In the genomic region with DNA sequence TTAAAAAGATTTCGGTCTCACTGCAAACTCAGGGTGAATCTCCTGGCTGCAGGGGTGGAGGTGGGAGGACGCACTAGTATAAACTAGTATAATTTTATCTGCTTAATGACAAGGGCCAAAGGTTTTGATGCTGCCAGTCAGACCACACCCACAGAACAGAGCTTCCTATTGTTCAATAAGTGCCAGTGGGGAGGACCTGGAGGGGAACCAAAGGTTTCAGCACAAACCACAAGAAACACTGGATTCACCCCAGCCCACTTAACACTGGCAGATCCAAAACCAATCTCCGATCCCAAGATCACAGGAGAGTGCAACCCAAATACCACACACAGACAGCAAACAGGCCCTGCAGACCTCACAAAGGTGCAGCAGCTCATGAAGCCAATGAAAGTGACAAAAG, we compare ENCODE assay signal across 16 cellular contexts. TPM values are rescaled to one million over a fixed set of nuclear protein-coding genes. Genes with fewer than 3 reads are reported as not detected.
DNase-seq lines count a peak whose midpoint lies in the region; ATAC-seq and TF ChIP-seq lines count a peak whose summit lies in the region.
"Had no signal": no experiment of that assay in that cellular context is flagged by ENCODE, and none has a peak within 500 bp of the region (broad histone marks: within the 10 kb centered on the region; RNA-seq: fewer than 3 reads in every experiment).

No MANE protein-coding gene starts in this region.

- H3K4me2 ChIP-seq in BLaER1 (peak overlapping the region; percentile 10; the same call in 1 of the 2 replicates), OCI-LY7 (ENCODE audit: low read length) (peak overlapping the region; percentile 21; the same call in 1 of the 2 replicates)
- H3K4me2 ChIP-seq: SK-N-SH had no signal

- H3K9me3 ChIP-seq in BLaER1 (no peaks in the 10 kb centered on the region), OCI-LY7 (ENCODE audit: low read length) (no peaks in the 10 kb centered on the region)
- no peaks in the 10 kb centered on the region for H3K9me3 ChIP-seq in CD8-positive, alpha-beta T cell (ENCODE audit: low read length)
- H3K9me3 ChIP-seq: SK-N-SH, tibial nerve had no signal

- no peak overlapping the region for H3K4me3 ChIP-seq in BLaER1
- H3K4me3 ChIP-seq in CD8-positive, alpha-beta T cell (ENCODE audit: low read depth, low read length) = no peak overlapping the region
- no peak overlapping the region for H3K4me3 ChIP-seq in OCI-LY7 (ENCODE audit: low read depth, low read length, poor library complexity, severe bottlenecking)
- H3K4me3 ChIP-seq: tibial nerve had no signal

- DNase-seq in CD8-positive, alpha-beta T cell = peak in 1 of 7 experiments; percentile 42
- DNase-seq in OCI-LY7 (ENCODE audit: low spot score) = no peak
- DNase-seq in left colon = no peak
- no peak for DNase-seq in HPDE6-E6E7 (ENCODE audit: extremely low spot score)
- no peak for DNase-seq in SHP77 (lab: John Stamatoyannopoulos, UW)
- no peak for DNase-seq in DMS79 (lab: John Stamatoyannopoulos, UW)
- no peak for DNase-seq in pons (ENCODE audit: low spot score)
- DNase-seq: activated CD4-positive, alpha-beta T cell treated with anti-CD3 and anti-CD28 coated beads, Interleukin-2, amount 50 U/mL, for 1 hour; amygdala; DMS153; HCEC 1CT; NCI-H1092 treated with DMSO at 0.1 percent for 48 hours; NCI-H774; SK-N-SH had no signal

- H3K4me3 Mint-ChIP-seq in CD8-positive, alpha-beta T cell = peak overlapping the region; percentile 55

- CTCF ChIA-PET in CD8-positive, alpha-beta T cell (lab: Charles Lee) = interaction anchor here (1.2 kb wide), 1 partner anchor 10 kb away, joined by 3 read pairs; no protein-coding TSS in a partner anchor
- CTCF ChIA-PET in OCI-LY7 (lab: Charles Lee; ENCODE audit: unreplicated experiment) = no interaction called here

- peaks cover 27% of the 10 kb centered on the region for H3K36me3 Mint-ChIP-seq in CD8-positive, alpha-beta T cell

- no peaks in the 10 kb centered on the region for H3K9me3 Mint-ChIP-seq in CD8-positive, alpha-beta T cell

- no TSS peak for BruUV-seq in OCI-LY7 (replicated peaks; lab: Mats Ljungman, UMichigan)

- no peak overlapping the region for H2AFZ ChIP-seq in OCI-LY7 (ENCODE audit: low read length)

- H3K4me1 Mint-ChIP-seq in CD8-positive, alpha-beta T cell (ENCODE audit: low read depth) = peaks cover 89% of the 10 kb centered on the region

- H4K20me1 ChIP-seq in BLaER1 = peaks cover 85% of the 10 kb centered on the region
- peaks cover 55% of the 10 kb centered on the region for H4K20me1 ChIP-seq in OCI-LY7 (ENCODE audit: insufficient read depth, low read length)

- POLR2A ChIA-PET in CD8-positive, alpha-beta T cell (lab: Charles Lee) = interaction anchor here (0.6 to 0.8 kb wide), 2 partner anchors 67 to 478 kb away, joined by 3 read pairs; no protein-coding TSS in a partner anchor
- POLR2A ChIA-PET in OCI-LY7 (lab: Charles Lee) = interaction anchor here (2.3 kb wide), 1 partner anchor 33 kb away, joined by 7 read pairs; no protein-coding TSS in a partner anchor

- no peaks in the 10 kb centered on the region for H3K9me2 ChIP-seq in OCI-LY7 (ENCODE audit: insufficient read depth, low read length)
- H3K9me2 ChIP-seq: SK-N-SH had no signal

- H3K27ac ChIP-seq in BLaER1 (no peak overlapping the region), OCI-LY7 (ENCODE audit: low read depth, low read length, poor library complexity, severe bottlenecking) (no peak overlapping the region)
- no peak overlapping the region for H3K27ac ChIP-seq in CD8-positive, alpha-beta T cell (ENCODE audit: low read depth, low read length)
- H3K27ac ChIP-seq: tibial nerve had no signal

- TF ChIP-seq CTCF in CD8-positive, alpha-beta T cell (IDR thresholded peaks at IDR 0.05) = no peak
- no peak for TF ChIP-seq CTCF in OCI-LY7 (conservative IDR thresholded peaks at IDR 0.05; ENCODE audit: low read length)

- H3K4me1 ChIP-seq in BLaER1 (peaks cover 43% of the 10 kb centered on the region), OCI-LY7 (ENCODE audit: insufficient read depth, low read length, poor library complexity, severe bottlenecking) (peaks cover 95% of the 10 kb centered on the region)
- peaks cover 50% of the 10 kb centered on the region for H3K4me1 ChIP-seq in CD8-positive, alpha-beta T cell (ENCODE audit: insufficient read depth, low read length)

- no peak for ATAC-seq in CD8-positive, alpha-beta T cell
- ATAC-seq in left colon = peak; percentile 74

- H3K27ac Mint-ChIP-seq in CD8-positive, alpha-beta T cell = peak overlapping the region; percentile 74

- H3K9ac ChIP-seq in BLaER1 = no peak overlapping the region
- H3K9ac ChIP-seq: SK-N-SH had no signal

- H3K27me3 ChIP-seq in BLaER1 = no peaks in the 10 kb centered on the region
- H3K27me3 ChIP-seq in CD8-positive, alpha-beta T cell (ENCODE audit: insufficient read depth, low read length) = no peaks in the 10 kb centered on the region
- H3K27me3 ChIP-seq: tibial nerve had no signal

- intact Hi-C loops in CD8-positive, alpha-beta T cell (cut with DNase I, micrococcal nuclease) = no loop called here
- intact Hi-C loops in OCI-LY7 (cut with micrococcal nuclease; ENCODE audit: unreplicated experiment) (no loop called here), left colon (cut with DNase I, micrococcal nuclease) (no loop called here)

- H3K79me2 ChIP-seq in OCI-LY7 (ENCODE audit: insufficient read depth, low read depth, low read length) = peaks cover 99% of the 10 kb centered on the region

- H3K36me3 ChIP-seq in BLaER1 = no peaks in the 10 kb centered on the region
- H3K36me3 ChIP-seq in CD8-positive, alpha-beta T cell (ENCODE audit: insufficient read depth, low read length) = no peaks in the 10 kb centered on the region
- peaks cover 29% of the 10 kb centered on the region for H3K36me3 ChIP-seq in OCI-LY7 (ENCODE audit: insufficient read depth, low read length)
- H3K36me3 ChIP-seq: tibial nerve had no signal

- H3K27me3 Mint-ChIP-seq in CD8-positive, alpha-beta T cell (ENCODE audit: low read depth) = no peaks in the 10 kb centered on the region

RNA-seq across cellular contexts. Expression of a gene that starts 6.6 kb away (rescaled TPM):
- total RNA-seq in CD8-positive, alpha-beta T cell = 10 to 100 TPM; 38.7 to 38.9 TPM
- 66.9 and 68.8 TPM in 2 replicates for total RNA-seq in OCI-LY7 (2014; rRNA removed; shearing (Covaris generic))
- total RNA-seq in OCI-LY7 (2022) = 72.1 and 73.9 TPM in 2 replicates
- total RNA-seq in left colon = 10 to 100 TPM; 78.6 to 85.5 TPM
